ENCODE assay signal across 1 cellular context in genomic region chr1:4657920-4658585, GRCh38.
TF ChIP-seq lines count a peak whose summit lies in the region.

No MANE protein-coding gene starts in this region.

TF ChIP-seq in GM23338, 12 proteins besides CTCF, POLR2A, EP300 and RAD21 (continued from another document):
- TF ChIP-seq, protein P1, sequence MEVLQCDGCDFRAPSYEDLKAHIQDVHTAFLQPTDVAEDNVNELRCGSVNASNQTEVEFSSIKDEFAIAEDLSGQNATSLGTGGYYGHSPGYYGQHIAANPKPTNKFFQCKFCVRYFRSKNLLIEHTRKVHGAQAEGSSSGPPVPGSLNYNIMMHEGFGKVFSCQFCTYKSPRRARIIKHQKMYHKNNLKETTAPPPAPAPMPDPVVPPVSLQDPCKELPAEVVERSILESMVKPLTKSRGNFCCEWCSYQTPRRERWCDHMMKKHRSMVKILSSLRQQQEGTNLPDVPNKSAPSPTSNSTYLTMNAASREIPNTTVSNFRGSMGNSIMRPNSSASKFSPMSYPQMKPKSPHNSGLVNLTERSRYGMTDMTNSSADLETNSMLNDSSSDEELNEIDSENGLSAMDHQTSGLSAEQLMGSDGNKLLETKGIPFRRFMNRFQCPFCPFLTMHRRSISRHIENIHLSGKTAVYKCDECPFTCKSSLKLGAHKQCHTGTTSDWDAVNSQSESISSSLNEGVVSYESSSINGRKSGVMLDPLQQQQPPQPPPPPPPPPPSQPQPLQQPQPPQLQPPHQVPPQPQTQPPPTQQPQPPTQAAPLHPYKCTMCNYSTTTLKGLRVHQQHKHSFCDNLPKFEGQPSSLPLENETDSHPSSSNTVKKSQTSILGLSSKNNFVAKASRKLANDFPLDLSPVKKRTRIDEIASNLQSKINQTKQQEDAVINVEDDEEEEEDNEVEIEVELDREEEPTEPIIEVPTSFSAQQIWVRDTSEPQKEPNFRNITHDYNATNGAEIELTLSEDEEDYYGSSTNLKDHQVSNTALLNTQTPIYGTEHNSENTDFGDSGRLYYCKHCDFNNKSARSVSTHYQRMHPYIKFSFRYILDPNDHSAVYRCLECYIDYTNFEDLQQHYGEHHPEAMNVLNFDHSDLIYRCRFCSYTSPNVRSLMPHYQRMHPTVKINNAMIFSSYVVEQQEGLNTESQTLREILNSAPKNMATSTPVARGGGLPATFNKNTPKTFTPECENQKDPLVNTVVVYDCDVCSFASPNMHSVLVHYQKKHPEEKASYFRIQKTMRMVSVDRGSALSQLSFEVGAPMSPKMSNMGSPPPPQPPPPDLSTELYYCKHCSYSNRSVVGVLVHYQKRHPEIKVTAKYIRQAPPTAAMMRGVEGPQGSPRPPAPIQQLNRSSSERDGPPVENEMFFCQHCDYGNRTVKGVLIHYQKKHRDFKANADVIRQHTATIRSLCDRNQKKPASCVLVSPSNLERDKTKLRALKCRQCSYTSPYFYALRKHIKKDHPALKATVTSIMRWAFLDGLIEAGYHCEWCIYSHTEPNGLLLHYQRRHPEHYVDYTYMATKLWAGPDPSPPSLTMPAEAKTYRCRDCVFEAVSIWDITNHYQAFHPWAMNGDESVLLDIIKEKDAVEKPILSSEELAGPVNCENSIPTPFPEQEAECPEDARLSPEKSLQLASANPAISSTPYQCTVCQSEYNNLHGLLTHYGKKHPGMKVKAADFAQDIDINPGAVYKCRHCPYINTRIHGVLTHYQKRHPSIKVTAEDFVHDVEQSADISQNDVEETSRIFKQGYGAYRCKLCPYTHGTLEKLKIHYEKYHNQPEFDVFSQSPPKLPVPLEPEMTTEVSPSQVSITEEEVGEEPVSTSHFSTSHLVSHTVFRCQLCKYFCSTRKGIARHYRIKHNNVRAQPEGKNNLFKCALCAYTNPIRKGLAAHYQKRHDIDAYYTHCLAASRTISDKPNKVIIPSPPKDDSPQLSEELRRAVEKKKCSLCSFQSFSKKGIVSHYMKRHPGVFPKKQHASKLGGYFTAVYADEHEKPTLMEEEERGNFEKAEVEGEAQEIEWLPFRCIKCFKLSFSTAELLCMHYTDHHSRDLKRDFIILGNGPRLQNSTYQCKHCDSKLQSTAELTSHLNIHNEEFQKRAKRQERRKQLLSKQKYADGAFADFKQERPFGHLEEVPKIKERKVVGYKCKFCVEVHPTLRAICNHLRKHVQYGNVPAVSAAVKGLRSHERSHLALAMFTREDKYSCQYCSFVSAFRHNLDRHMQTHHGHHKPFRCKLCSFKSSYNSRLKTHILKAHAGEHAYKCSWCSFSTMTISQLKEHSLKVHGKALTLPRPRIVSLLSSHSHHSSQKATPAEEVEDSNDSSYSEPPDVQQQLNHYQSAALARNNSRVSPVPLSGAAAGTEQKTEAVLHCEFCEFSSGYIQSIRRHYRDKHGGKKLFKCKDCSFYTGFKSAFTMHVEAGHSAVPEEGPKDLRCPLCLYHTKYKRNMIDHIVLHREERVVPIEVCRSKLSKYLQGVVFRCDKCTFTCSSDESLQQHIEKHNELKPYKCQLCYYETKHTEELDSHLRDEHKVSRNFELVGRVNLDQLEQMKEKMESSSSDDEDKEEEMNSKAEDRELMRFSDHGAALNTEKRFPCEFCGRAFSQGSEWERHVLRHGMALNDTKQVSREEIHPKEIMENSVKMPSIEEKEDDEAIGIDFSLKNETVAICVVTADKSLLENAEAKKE (CRISPR knock-in tag; IDR thresholded peaks at IDR 0.05), result no peak
- TF ChIP-seq POLR2AphosphoS5 (IDR thresholded peaks at IDR 0.05; ENCODE audit: low read depth), result no peak
- TF ChIP-seq EZH2 (IDR thresholded peaks at IDR 0.05; ENCODE audit: low read depth, unreplicated experiment), result no peak
